In the genomic region with DNA sequence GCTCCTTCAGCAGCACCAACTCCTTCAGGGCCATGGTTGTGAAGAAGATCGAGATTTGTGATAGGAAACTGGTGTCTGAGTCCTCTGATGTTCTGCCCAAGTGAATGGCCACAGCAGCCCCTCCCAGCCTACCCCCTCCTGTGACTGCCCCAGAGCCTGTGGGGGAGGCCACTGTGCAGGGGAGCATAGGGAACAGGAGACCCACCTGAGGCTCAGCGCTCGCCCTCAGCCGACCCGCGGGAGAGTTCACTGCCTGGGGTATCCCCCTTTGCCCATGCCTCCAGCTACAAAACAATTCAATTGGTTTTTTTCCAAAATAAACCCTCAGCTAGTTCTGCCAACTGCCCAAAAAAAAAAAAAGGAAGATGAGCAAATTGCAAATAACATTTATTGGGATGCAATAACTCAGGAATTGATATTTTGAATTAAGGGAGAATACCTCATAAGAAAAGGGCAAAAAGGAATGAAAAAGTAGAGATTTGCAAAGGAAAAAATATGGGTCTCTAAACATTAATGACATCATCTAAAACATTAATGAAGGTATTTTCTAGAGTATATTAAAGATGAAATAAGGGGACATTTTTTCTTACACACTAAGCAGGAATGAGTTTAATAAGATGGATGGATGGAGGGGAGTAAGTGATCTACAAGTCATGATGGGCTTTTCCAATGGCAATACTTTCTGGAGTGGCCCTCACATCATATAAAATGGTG, we compare ENCODE assay signal across 41 cellular contexts. TPM values are rescaled to one million over a fixed set of nuclear protein-coding genes. Genes with fewer than 3 reads are reported as not detected.
"Had no signal": no experiment of that assay in that cellular context is flagged by ENCODE, and none has a peak within 500 bp of the region (broad histone marks: within the 10 kb centered on the region; RNA-seq: fewer than 3 reads in every experiment).

No MANE protein-coding gene starts in this region.

- H3K27me3 ChIP-seq: adrenal gland, ascending aorta, body of pancreas, brain microvascular endothelial cell, breast epithelium, cardiac muscle cell had no signal

- H3K9me3 ChIP-seq: adrenal gland, ascending aorta, body of pancreas, breast epithelium had no signal

- H3K4me3 ChIP-seq: adrenal gland, ascending aorta, body of pancreas, breast epithelium, cardiac muscle cell had no signal

- H3K27ac ChIP-seq: adrenal gland, ascending aorta, body of pancreas, brain microvascular endothelial cell, breast epithelium, cardiac muscle cell had no signal

- H3K27me3 Mint-ChIP-seq: activated naive CD4-positive, alpha-beta T cell treated with anti-CD3 and anti-CD28 coated beads, Interleukin-2, amount 50 U/mL, for 24 hours; activated T-cell treated with anti-CD3 and anti-CD28 coated beads, Interleukin-2, amount 50 U/mL, for 24 hours; activated T-helper 17 cell treated with anti-CD3 and anti-CD28 coated beads, Interleukin-2, amount 50 U/mL, for 72 hours had no signal

- H3K9me3 Mint-ChIP-seq: activated naive CD4-positive, alpha-beta T cell treated with anti-CD3 and anti-CD28 coated beads for 36 hours; activated naive CD4-positive, alpha-beta T cell treated with anti-CD3 and anti-CD28 coated beads, Interleukin-2, amount 10 ng/mL, durations not matched to agents 7 days and 5 days; activated naive CD4-positive, alpha-beta T cell treated with anti-CD3 and anti-CD28 coated beads, Interleukin-2, amount 50 U/mL, for 24 hours; activated naive CD4-positive, alpha-beta T cell treated with anti-CD3 and anti-CD28 coated beads, Interleukin-2, amount 50 U/mL, for 72 hours; activated naive CD8-positive, alpha-beta T cell treated with anti-CD3 and anti-CD28 coated beads for 36 hours; activated naive CD8-positive, alpha-beta T cell treated with anti-CD3 and anti-CD28 coated beads, Interleukin-2, amount 10 ng/mL, durations not matched to agents 7 days and 5 days; activated naive CD8-positive, alpha-beta T cell treated with anti-CD3 and anti-CD28 coated beads, Interleukin-2, amount 50 U/mL, for 24 hours; activated T-cell treated with anti-CD3 and anti-CD28 coated beads, Interleukin-2, amount 50 U/mL, for 24 hours; activated T-cell treated with anti-CD3 and anti-CD28 coated beads, Interleukin-2, amount 50 U/mL, for 4 hours; activated T-cell treated with anti-CD3 and anti-CD28 coated beads, Interleukin-2, amount 50 U/mL, for 72 hours; activated T-helper 1 cell treated with anti-CD3 and anti-CD28 coated beads, Interleukin-12 subunit alpha, Interleukin-12 subunit beta, Interleukin-2, Interleukin-4 antibody, amounts not matched to agents 30 ng/mL and 10 ng/mL and 1 ng/mL, durations not matched to agents 14 hours and 24 hours and 36 hours; activated T-helper 17 cell treated with anti-CD3 and anti-CD28 coated beads, Interleukin-2, amount 50 U/mL, for 72 hours; activated T-helper 2 cell treated with anti-CD3 and anti-CD28 coated beads, Interferon-gamma antibody, Interleukin-2, Interleukin-4, amounts not matched to agents 10 μg/mL and 5 μg/mL and 100 μg/mL, durations not matched to agents 14 hours and 24 hours and 36 hours; central memory CD8-positive, alpha-beta T cell had no signal

- H3K4me3 Mint-ChIP-seq: activated naive CD4-positive, alpha-beta T cell treated with anti-CD3 and anti-CD28 coated beads for 36 hours; activated naive CD4-positive, alpha-beta T cell treated with anti-CD3 and anti-CD28 coated beads, Interleukin-2, amount 10 ng/mL, durations not matched to agents 7 days and 5 days; activated naive CD4-positive, alpha-beta T cell treated with anti-CD3 and anti-CD28 coated beads, Interleukin-2, amount 50 U/mL, for 24 hours; activated naive CD8-positive, alpha-beta T cell; activated naive CD8-positive, alpha-beta T cell treated with anti-CD3 and anti-CD28 coated beads for 36 hours; activated naive CD8-positive, alpha-beta T cell treated with anti-CD3 and anti-CD28 coated beads, Interleukin-2, amount 10 ng/mL, durations not matched to agents 7 days and 5 days; activated naive CD8-positive, alpha-beta T cell treated with anti-CD3 and anti-CD28 coated beads, Interleukin-2, amount 50 U/mL, for 24 hours; activated T-cell treated with anti-CD3 and anti-CD28 coated beads, Interleukin-2, amount 50 U/mL, for 24 hours; activated T-cell treated with anti-CD3 and anti-CD28 coated beads, Interleukin-2, amount 50 U/mL, for 4 hours; activated T-cell treated with anti-CD3 and anti-CD28 coated beads, Interleukin-2, amount 50 U/mL, for 72 hours; activated T-helper 1 cell treated with anti-CD3 and anti-CD28 coated beads, Interleukin-12 subunit alpha, Interleukin-12 subunit beta, Interleukin-2, Interleukin-4 antibody, amounts not matched to agents 30 ng/mL and 10 ng/mL and 1 ng/mL, durations not matched to agents 14 hours and 24 hours and 36 hours; activated T-helper 17 cell treated with anti-CD3 and anti-CD28 coated beads, Interleukin-2, amount 50 U/mL, for 72 hours; brain; central memory CD8-positive, alpha-beta T cell had no signal

- H3K4me1 Mint-ChIP-seq: activated naive CD4-positive, alpha-beta T cell treated with anti-CD3 and anti-CD28 coated beads, Interleukin-2, amount 10 ng/mL, durations not matched to agents 7 days and 5 days; activated naive CD4-positive, alpha-beta T cell treated with anti-CD3 and anti-CD28 coated beads, Interleukin-2, amount 50 U/mL, for 24 hours; activated naive CD8-positive, alpha-beta T cell treated with anti-CD3 and anti-CD28 coated beads for 36 hours; activated naive CD8-positive, alpha-beta T cell treated with anti-CD3 and anti-CD28 coated beads, Interleukin-2, amount 10 ng/mL, durations not matched to agents 7 days and 5 days; activated naive CD8-positive, alpha-beta T cell treated with anti-CD3 and anti-CD28 coated beads, Interleukin-2, amount 50 U/mL, for 24 hours; activated T-helper 17 cell treated with anti-CD3 and anti-CD28 coated beads, Interleukin-2, amount 50 U/mL, for 72 hours; brain; central memory CD8-positive, alpha-beta T cell had no signal

- H3K4me1 ChIP-seq: adrenal gland, ascending aorta, body of pancreas, breast epithelium had no signal

- H3K36me3 ChIP-seq: adrenal gland, ascending aorta, brain microvascular endothelial cell, breast epithelium, cardiac muscle cell had no signal

- FAIRE-seq: astrocyte, bronchial epithelial cell had no signal

- H3K36me3 Mint-ChIP-seq: activated naive CD4-positive, alpha-beta T cell treated with anti-CD3 and anti-CD28 coated beads, Interleukin-2, amount 10 ng/mL, durations not matched to agents 7 days and 5 days; activated naive CD4-positive, alpha-beta T cell treated with anti-CD3 and anti-CD28 coated beads, Interleukin-2, amount 50 U/mL, for 24 hours; activated naive CD4-positive, alpha-beta T cell treated with anti-CD3 and anti-CD28 coated beads, Interleukin-2, amount 50 U/mL, for 72 hours; activated naive CD8-positive, alpha-beta T cell; activated naive CD8-positive, alpha-beta T cell treated with anti-CD3 and anti-CD28 coated beads for 36 hours; activated naive CD8-positive, alpha-beta T cell treated with anti-CD3 and anti-CD28 coated beads, Interleukin-2, amount 10 ng/mL, durations not matched to agents 7 days and 5 days; brain had no signal

- DNase-seq: activated effector memory CD4-positive, alpha-beta T cell treated with anti-CD3 and anti-CD28 coated beads, Interleukin-2, amount 50 U/mL, for 16 hours; activated effector memory CD4-positive, alpha-beta T cell treated with Interleukin-2 at 50 U/mL for 16 hours; activated gamma-delta T cell; activated gamma-delta T cell treated with Interleukin-2 at 50 U/mL for 16 hours; activated naive CD4-positive, alpha-beta T cell; activated naive CD4-positive, alpha-beta T cell treated with anti-CD3 and anti-CD28 coated beads for 36 hours; activated naive CD4-positive, alpha-beta T cell treated with anti-CD3 and anti-CD28 coated beads, Interleukin-2, amount 10 ng/mL, durations not matched to agents 7 days and 5 days; activated naive CD4-positive, alpha-beta T cell treated with anti-CD3 and anti-CD28 coated beads, Interleukin-2, amount 50 U/mL, for 16 hours; activated naive CD4-positive, alpha-beta T cell treated with Interleukin-2 at 50 U/mL for 16 hours; activated naive CD8-positive, alpha-beta T cell treated with anti-CD3 and anti-CD28 coated beads for 36 hours; activated naive CD8-positive, alpha-beta T cell treated with anti-CD3 and anti-CD28 coated beads, Interleukin-2, amount 10 ng/mL, durations not matched to agents 7 days and 5 days; activated naive CD8-positive, alpha-beta T cell treated with anti-CD3 and anti-CD28 coated beads, Interleukin-2, amount 50 U/mL, for 24 hours; activated T-cell treated with anti-CD3 and anti-CD28 coated beads for 4 hours; activated T-cell treated with anti-CD3 and anti-CD28 coated beads, Interleukin-2, amount 50 U/mL, for 1 hour; activated T-cell treated with anti-CD3 and anti-CD28 coated beads, Interleukin-2, amount 50 U/mL, for 24 hours; activated T-cell treated with anti-CD3 and anti-CD28 coated beads, Interleukin-2, amount 50 U/mL, for 4 hours; activated T-cell treated with anti-CD3 and anti-CD28 coated beads, Interleukin-2, amount 50 U/mL, for 48 hours; activated T-cell treated with anti-CD3 and anti-CD28 coated beads, Interleukin-2, amount 50 U/mL, for 72 hours; adrenal gland; amniotic stem cell; amygdala; anterior cingulate cortex; aorta; body of pancreas; brain microvascular endothelial cell; caudate nucleus; central memory CD4-positive, alpha-beta T cell; cerebellar nuclear complex had no signal

- H3K27ac Mint-ChIP-seq: activated naive CD4-positive, alpha-beta T cell treated with anti-CD3 and anti-CD28 coated beads for 36 hours; activated naive CD4-positive, alpha-beta T cell treated with anti-CD3 and anti-CD28 coated beads, Interleukin-2, amount 10 ng/mL, durations not matched to agents 7 days and 5 days; activated naive CD4-positive, alpha-beta T cell treated with anti-CD3 and anti-CD28 coated beads, Interleukin-2, amount 50 U/mL, for 24 hours; activated naive CD8-positive, alpha-beta T cell; activated naive CD8-positive, alpha-beta T cell treated with anti-CD3 and anti-CD28 coated beads for 36 hours; activated naive CD8-positive, alpha-beta T cell treated with anti-CD3 and anti-CD28 coated beads, Interleukin-2, amount 10 ng/mL, durations not matched to agents 7 days and 5 days; activated naive CD8-positive, alpha-beta T cell treated with anti-CD3 and anti-CD28 coated beads, Interleukin-2, amount 50 U/mL, for 24 hours; activated T-cell treated with anti-CD3 and anti-CD28 coated beads, Interleukin-2, amount 50 U/mL, for 24 hours; activated T-cell treated with anti-CD3 and anti-CD28 coated beads, Interleukin-2, amount 50 U/mL, for 72 hours; activated T-helper 1 cell treated with anti-CD3 and anti-CD28 coated beads, Interleukin-12 subunit alpha, Interleukin-12 subunit beta, Interleukin-2, Interleukin-4 antibody, amounts not matched to agents 30 ng/mL and 10 ng/mL and 1 ng/mL, durations not matched to agents 14 hours and 24 hours and 36 hours; activated T-helper 17 cell treated with anti-CD3 and anti-CD28 coated beads, Interleukin-2, amount 50 U/mL, for 72 hours; activated T-helper 2 cell treated with anti-CD3 and anti-CD28 coated beads, Interferon-gamma antibody, Interleukin-2, Interleukin-4, amounts not matched to agents 10 μg/mL and 5 μg/mL and 100 μg/mL, durations not matched to agents 14 hours and 24 hours and 36 hours; brain had no signal

- ATAC-seq: activated naive CD4-positive, alpha-beta T cell treated with anti-CD3 and anti-CD28 coated beads, Interleukin-2, amount 50 U/mL, for 72 hours; activated naive CD8-positive, alpha-beta T cell treated with anti-CD3 and anti-CD28 coated beads, Interleukin-2, amount 50 U/mL, for 24 hours; activated T-cell treated with anti-CD3 and anti-CD28 coated beads, Interleukin-2, amount 50 U/mL, for 4 hours; activated T-cell treated with anti-CD3 and anti-CD28 coated beads, Interleukin-2, amount 50 U/mL, for 72 hours; activated T-helper 17 cell treated with anti-CD3 and anti-CD28 coated beads, Interleukin-2, amount 50 U/mL, for 72 hours; body of pancreas had no signal

RNA-seq across cellular contexts. Expression of a gene that starts 46.1 kb away (rescaled TPM):
- total RNA-seq: activated T-helper 1 cell treated with anti-CD3 and anti-CD28 coated beads, Interleukin-12 subunit alpha, Interleukin-12 subunit beta, Interleukin-2, Interleukin-4 antibody, amounts not matched to agents 30 ng/mL and 10 ng/mL and 1 ng/mL, durations not matched to agents 14 hours and 24 hours and 36 hours; activated T-helper 2 cell treated with anti-CD3 and anti-CD28 coated beads, Interferon-gamma antibody, Interleukin-2, Interleukin-4, amounts not matched to agents 10 μg/mL and 5 μg/mL and 100 μg/mL, durations not matched to agents 14 hours and 24 hours and 36 hours; ascending aorta had no signal
